Comparison of ENCODE assay signal across 30 cellular contexts in genomic region chr3:105927720-105928119, GRCh38.
"Had no signal": no experiment of that assay in that cellular context is flagged by ENCODE, and none has a peak within 500 bp of the region (broad histone marks: within the 10 kb centered on the region; RNA-seq: fewer than 3 reads in every experiment).

No MANE protein-coding gene starts in this region.

- H3K36me3 Mint-ChIP-seq: activated naive CD4-positive, alpha-beta T cell treated with anti-CD3 and anti-CD28 coated beads, Interleukin-2, amount 50 U/mL, for 24 hours had no signal

- H3K27me3 ChIP-seq: ascending aorta, cardiac muscle cell, Peyer's patch, SJSA1 had no signal

- H3K4me2 ChIP-seq: SK-N-SH had no signal

- H3K4me1 Mint-ChIP-seq: activated CD4-positive, alpha-beta T cell treated with anti-CD3 and anti-CD28 coated beads, Interleukin-2, amount 10 ng/mL, durations not matched to agents 24 days and 14 days; activated naive CD4-positive, alpha-beta T cell treated with anti-CD3 and anti-CD28 coated beads, Interleukin-2, amount 50 U/mL, for 24 hours; activated naive CD8-positive, alpha-beta T cell treated with anti-CD3 and anti-CD28 coated beads, Interleukin-2, amount 10 ng/mL, durations not matched to agents 7 days and 5 days; central memory CD8-positive, alpha-beta T cell had no signal

- H3K4me1 ChIP-seq: ascending aorta, Peyer's patch, SJSA1 had no signal

- FAIRE-seq: TTC549 had no signal

- H3K4me3 ChIP-seq: ascending aorta, cardiac muscle cell, Peyer's patch, SJSA1 had no signal

- H3K9me3 Mint-ChIP-seq: activated CD8-positive, alpha-beta T cell treated with anti-CD3 and anti-CD28 coated beads for 36 hours; activated naive CD4-positive, alpha-beta T cell treated with anti-CD3 and anti-CD28 coated beads, Interleukin-2, amount 50 U/mL, for 24 hours; activated naive CD8-positive, alpha-beta T cell treated with anti-CD3 and anti-CD28 coated beads, Interleukin-2, amount 10 ng/mL, durations not matched to agents 7 days and 5 days; activated T-cell treated with anti-CD3 and anti-CD28 coated beads, Interleukin-2, amount 50 U/mL, for 72 hours; central memory CD8-positive, alpha-beta T cell; T-helper 2 cell treated with Interferon-gamma antibody and Interleukin-4, amounts not matched to agents 5 μg/mL and 100 μg/mL, for 36 hours had no signal

- H3K9me2 ChIP-seq: SK-N-SH had no signal

- H3K9ac ChIP-seq: SK-N-SH had no signal

- H3K9me3 ChIP-seq: ascending aorta, Peyer's patch, SJSA1, SK-N-SH had no signal

- ATAC-seq: activated CD8-positive, alpha-beta T cell treated with anti-CD3 and anti-CD28 coated beads for 36 hours; activated T-cell treated with anti-CD3 and anti-CD28 coated beads, Interleukin-2, amount 50 U/mL, for 72 hours had no signal

- DNase-seq: activated CD4-positive, alpha-beta T cell treated with anti-CD3 and anti-CD28 coated beads, Interleukin-2, amount 10 ng/mL, durations not matched to agents 24 days and 14 days; activated CD4-positive, alpha-beta T cell treated with anti-CD3 and anti-CD28 coated beads, Interleukin-2, amount 50 U/mL, for 4 hours; activated CD8-positive, alpha-beta T cell treated with anti-CD3 and anti-CD28 coated beads for 36 hours; activated gamma-delta T cell; activated naive CD4-positive, alpha-beta T cell treated with Interleukin-2 at 50 U/mL for 16 hours; activated naive CD8-positive, alpha-beta T cell treated with anti-CD3 and anti-CD28 coated beads, Interleukin-2, amount 10 ng/mL, durations not matched to agents 7 days and 5 days; activated T-cell treated with anti-CD3 and anti-CD28 coated beads, Interleukin-2, amount 50 U/mL, for 1 hour; activated T-cell treated with anti-CD3 and anti-CD28 coated beads, Interleukin-2, amount 50 U/mL, for 72 hours; amygdala; MM.1S; MV-4-11; NCI-H1092; NCI-H1436 treated with DMSO at 0.1 percent for 48 hours; NCI-H1694 treated with DMSO at 0.1 percent for 48 hours; NCI-H2029; NCI-H345; NCI-H524 treated with DMSO at 0.1 percent for 48 hours; Peyer's patch; RPMI8226; SHP77 treated with DMSO at 0.1 percent for 48 hours; SK-N-SH had no signal

- H3K4me3 Mint-ChIP-seq: activated CD4-positive, alpha-beta T cell treated with anti-CD3 and anti-CD28 coated beads, Interleukin-2, amount 10 ng/mL, durations not matched to agents 24 days and 14 days; activated CD8-positive, alpha-beta T cell treated with anti-CD3 and anti-CD28 coated beads for 36 hours; activated naive CD4-positive, alpha-beta T cell treated with anti-CD3 and anti-CD28 coated beads, Interleukin-2, amount 50 U/mL, for 24 hours; activated naive CD8-positive, alpha-beta T cell treated with anti-CD3 and anti-CD28 coated beads, Interleukin-2, amount 10 ng/mL, durations not matched to agents 7 days and 5 days; activated T-cell treated with anti-CD3 and anti-CD28 coated beads, Interleukin-2, amount 50 U/mL, for 72 hours; central memory CD8-positive, alpha-beta T cell; T-helper 1 cell treated with Interleukin-12 subunit alpha and Interleukin-12 subunit beta and Interleukin-4 antibody, amounts not matched to agents 30 μg/mL and 1 μg/mL, for 36 hours; T-helper 2 cell treated with Interferon-gamma antibody and Interleukin-4, amounts not matched to agents 5 μg/mL and 100 μg/mL, for 36 hours had no signal

- H3K27ac Mint-ChIP-seq: activated CD4-positive, alpha-beta T cell treated with anti-CD3 and anti-CD28 coated beads, Interleukin-2, amount 10 ng/mL, durations not matched to agents 24 days and 14 days; activated CD8-positive, alpha-beta T cell treated with anti-CD3 and anti-CD28 coated beads for 36 hours; activated naive CD4-positive, alpha-beta T cell treated with anti-CD3 and anti-CD28 coated beads, Interleukin-2, amount 50 U/mL, for 24 hours; activated naive CD8-positive, alpha-beta T cell treated with anti-CD3 and anti-CD28 coated beads, Interleukin-2, amount 10 ng/mL, durations not matched to agents 7 days and 5 days; activated T-cell treated with anti-CD3 and anti-CD28 coated beads, Interleukin-2, amount 50 U/mL, for 72 hours; activated T-helper 2 cell treated with anti-CD3 and anti-CD28 coated beads, Interferon-gamma antibody, Interleukin-2, Interleukin-4, amounts not matched to agents 10 μg/mL and 5 μg/mL and 100 μg/mL, durations not matched to agents 14 hours and 24 hours and 36 hours; T-helper 1 cell treated with Interleukin-12 subunit alpha and Interleukin-12 subunit beta and Interleukin-4 antibody, amounts not matched to agents 30 μg/mL and 1 μg/mL, for 36 hours; T-helper 2 cell treated with Interferon-gamma antibody and Interleukin-4, amounts not matched to agents 5 μg/mL and 100 μg/mL, for 36 hours had no signal

- H3K36me3 ChIP-seq: ascending aorta, cardiac muscle cell, Peyer's patch, SJSA1 had no signal

- H3K27me3 Mint-ChIP-seq: activated CD4-positive, alpha-beta T cell treated with anti-CD3 and anti-CD28 coated beads, Interleukin-2, amount 10 ng/mL, durations not matched to agents 24 days and 14 days; activated CD8-positive, alpha-beta T cell treated with anti-CD3 and anti-CD28 coated beads for 36 hours; activated naive CD4-positive, alpha-beta T cell treated with anti-CD3 and anti-CD28 coated beads, Interleukin-2, amount 50 U/mL, for 24 hours; activated naive CD8-positive, alpha-beta T cell treated with anti-CD3 and anti-CD28 coated beads, Interleukin-2, amount 10 ng/mL, durations not matched to agents 7 days and 5 days; central memory CD8-positive, alpha-beta T cell had no signal

- H3K27ac ChIP-seq: ascending aorta, cardiac muscle cell, Peyer's patch, SJSA1 had no signal
